In genomic region chr12:130661501-130662255, GRCh38 we compare ENCODE assay signal across 1 cellular context.
TF ChIP-seq lines count a peak whose summit lies in the region.

No MANE protein-coding gene starts in this region.

TF ChIP-seq in GM23338, 12 proteins besides CTCF, POLR2A, EP300 and RAD21 (continued from another document):
- TF ChIP-seq REST (IDR thresholded peaks at IDR 0.05; ENCODE audit: unreplicated experiment): no peak
- TF ChIP-seq ETS1 (IDR thresholded peaks at IDR 0.05): no peak
- TF ChIP-seq POLR2AphosphoS5 (IDR thresholded peaks at IDR 0.05; ENCODE audit: low read depth): no peak
- TF ChIP-seq EZH2 (IDR thresholded peaks at IDR 0.05; ENCODE audit: low read depth, unreplicated experiment): no peak
- TF ChIP-seq ZNF114 (CRISPR knock-in tag; IDR thresholded peaks at IDR 0.05): no peak
- no peak for TF ChIP-seq NANOG (IDR thresholded peaks at IDR 0.05; ENCODE audit: borderline replicate concordance)
- TF ChIP-seq ZNF331 (CRISPR knock-in tag; IDR thresholded peaks at IDR 0.05; ENCODE audit: low read depth): no peak
- TF ChIP-seq JUNB (IDR thresholded peaks at IDR 0.05; ENCODE audit: unreplicated experiment): no peak
- no peak for TF ChIP-seq STAT1 (IDR thresholded peaks at IDR 0.05; ENCODE audit: unreplicated experiment)
